1 cellular context compared by ENCODE assay signal in genomic region chr19:35879770-35880317, GRCh38.
TF ChIP-seq lines count a peak whose summit lies in the region.

No MANE protein-coding gene starts in this region.

TF ChIP-seq in HepG2, 621 proteins besides CTCF, POLR2A, EP300 and RAD21 (continued from another document and continues in another):
- TF ChIP-seq ZNF333 (CRISPR knock-in tag; IDR thresholded peaks at IDR 0.05; ENCODE audit: borderline replicate concordance), result peak; percentile 89; the same call in 1 of the 2 replicates
- peak; percentile 74 for TF ChIP-seq XRCC5 (optimal IDR thresholded peaks at IDR 0.05; ENCODE audit: low read length)
- no peak for TF ChIP-seq SNRNP70 (IDR thresholded peaks at IDR 0.05; ENCODE audit: low read depth, low read length)
- peak; percentile 57; the same call in 1 of the 2 replicates for TF ChIP-seq ZNF747 (CRISPR knock-in tag; IDR thresholded peaks at IDR 0.05; ENCODE audit: borderline replicate concordance)
- peak; percentile 83 for TF ChIP-seq ZNF230 (CRISPR knock-in tag; IDR thresholded peaks at IDR 0.05)
- TF ChIP-seq NONO (IDR thresholded peaks at IDR 0.05), result no peak
- no peak for TF ChIP-seq NONO (CRISPR knock-in tag; conservative IDR thresholded peaks at IDR 0.05)
- no peak; the same call in 1 of the 2 replicates for TF ChIP-seq ATRX (CRISPR knock-in tag; IDR thresholded peaks at IDR 0.05; ENCODE audit: borderline replicate concordance)
- TF ChIP-seq ZNF430 (CRISPR knock-in tag; IDR thresholded peaks at IDR 0.05), result peak; percentile 98
- peak; percentile 89; the same call in 1 of the 2 replicates for TF ChIP-seq ZNF225 (CRISPR knock-in tag; IDR thresholded peaks at IDR 0.05)
- no peak for TF ChIP-seq ZBTB37 (CRISPR knock-in tag; IDR thresholded peaks at IDR 0.05)
- peak; percentile 78 for TF ChIP-seq IKZF4 (CRISPR knock-in tag; IDR thresholded peaks at IDR 0.05; ENCODE audit: borderline replicate concordance, low read depth, not compliant biosample characterization)
- peak; percentile 88 for TF ChIP-seq THAP7 (CRISPR knock-in tag; IDR thresholded peaks at IDR 0.05)
- TF ChIP-seq FOXP4 (CRISPR knock-in tag; IDR thresholded peaks at IDR 0.05), result 0 out of 2 replicates have a peak, but pooled peaks have one; percentile 56
- peak; percentile 89 for TF ChIP-seq CREB3 (CRISPR knock-in tag; IDR thresholded peaks at IDR 0.05)
- TF ChIP-seq SOX5 (CRISPR knock-in tag; IDR thresholded peaks at IDR 0.05; ENCODE audit: borderline replicate concordance), result peak; percentile 64; the same call in 1 of the 2 replicates
- peak; percentile 56; the same call in 1 of the 2 replicates for TF ChIP-seq JDP2 (CRISPR knock-in tag; IDR thresholded peaks at IDR 0.05; ENCODE audit: borderline replicate concordance)
- no peak for TF ChIP-seq TBL1XR1 (IDR thresholded peaks at IDR 0.05; ENCODE audit: borderline replicate concordance, low read length, partially characterized antibody)
- TF ChIP-seq GZF1 (CRISPR knock-in tag; IDR thresholded peaks at IDR 0.05), result 0 out of 2 replicates have a peak, but pooled peaks have one; percentile 68
- TF ChIP-seq NCOR1 (IDR thresholded peaks at IDR 0.05; ENCODE audit: borderline replicate concordance, low read length), result no peak
- peak; percentile 84; the same call in 1 of the 2 replicates for TF ChIP-seq STAT5B (CRISPR knock-in tag; IDR thresholded peaks at IDR 0.05)
- no peak for TF ChIP-seq NR2C2 (CRISPR knock-in tag; IDR thresholded peaks at IDR 0.05; ENCODE audit: borderline replicate concordance)
- no peak for TF ChIP-seq ZNF75D (CRISPR knock-in tag; IDR thresholded peaks at IDR 0.05; ENCODE audit: borderline replicate concordance)
- peak; percentile 58; the same call in 1 of the 2 replicates for TF ChIP-seq HIVEP1 (CRISPR knock-in tag; IDR thresholded peaks at IDR 0.05)
- peak; percentile 66; the same call in 1 of the 2 replicates for TF ChIP-seq ZNF276 (CRISPR knock-in tag; IDR thresholded peaks at IDR 0.05; ENCODE audit: low read depth)
- TF ChIP-seq DRAP1 (CRISPR knock-in tag; IDR thresholded peaks at IDR 0.05), result peak; percentile 75
- peak; percentile 82 for TF ChIP-seq ELF3 (CRISPR knock-in tag; IDR thresholded peaks at IDR 0.05)
- TF ChIP-seq ZEB1 (IDR thresholded peaks at IDR 0.05; ENCODE audit: insufficient replicate concordance, low read depth), result no peak
- peak; percentile 98 for TF ChIP-seq SMAD3 (CRISPR knock-in tag; IDR thresholded peaks at IDR 0.05)
- TF ChIP-seq ZNF256 (CRISPR knock-in tag; conservative IDR thresholded peaks at IDR 0.05), result peak; percentile 92
- no peak for TF ChIP-seq FOXJ3 (CRISPR knock-in tag; IDR thresholded peaks at IDR 0.05; ENCODE audit: borderline replicate concordance)
- TF ChIP-seq TBX2 (CRISPR knock-in tag; IDR thresholded peaks at IDR 0.05; ENCODE audit: borderline replicate concordance), result peak; percentile 83
- peak; percentile 55 for TF ChIP-seq PATZ1 (CRISPR knock-in tag; IDR thresholded peaks at IDR 0.05)
- TF ChIP-seq PCBP2 (optimal IDR thresholded peaks at IDR 0.05; ENCODE audit: low read depth, low read length, poor library complexity, severe bottlenecking), result no peak
- TF ChIP-seq ATF6 (CRISPR knock-in tag; conservative IDR thresholded peaks at IDR 0.05), result peak; percentile 96; the same call in 1 of the 2 replicates
- peak; percentile 50; the same call in 1 of the 2 replicates for TF ChIP-seq PRDM10 (CRISPR knock-in tag; IDR thresholded peaks at IDR 0.05; ENCODE audit: low read depth)
- peak; percentile 65; the same call in 1 of the 2 replicates for TF ChIP-seq ZNF780A (CRISPR knock-in tag; IDR thresholded peaks at IDR 0.05)
- TF ChIP-seq SRSF9 (IDR thresholded peaks at IDR 0.05; ENCODE audit: borderline replicate concordance, insufficient read depth, low read depth, low read length, poor library complexity, severe bottlenecking), result no peak
- TF ChIP-seq ZNF24 (IDR thresholded peaks at IDR 0.05), result no peak
- TF ChIP-seq ATF4 (CRISPR knock-in tag; IDR thresholded peaks at IDR 0.05), result peak in 1 of 2 experiments; percentile 54; a peak in 1 of 4 replicates
- peak; percentile 74; the same call in 1 of the 2 replicates for TF ChIP-seq ZIK1 (CRISPR knock-in tag; IDR thresholded peaks at IDR 0.05; ENCODE audit: borderline replicate concordance, low read depth)
- TF ChIP-seq NR2F6 (IDR thresholded peaks at IDR 0.05), result no peak
- TF ChIP-seq NR2F6 (CRISPR knock-in tag; IDR thresholded peaks at IDR 0.05), result peak; percentile 45; the same call in 1 of the 2 replicates
- no peak for TF ChIP-seq HHEX (CRISPR knock-in tag; IDR thresholded peaks at IDR 0.05)
- no peak for TF ChIP-seq ZUFSP (CRISPR knock-in tag; IDR thresholded peaks at IDR 0.05; ENCODE audit: borderline replicate concordance)
